In genomic region chr16:20468954-20469353, GRCh38 we compare ENCODE assay signal across 5 cellular contexts. TPM values are rescaled to one million over a fixed set of nuclear protein-coding genes. Genes with fewer than 3 reads are reported as not detected.
"Had no signal": no experiment of that assay in that cellular context is flagged by ENCODE, and none has a peak within 500 bp of the region (broad histone marks: within the 10 kb centered on the region; RNA-seq: fewer than 3 reads in every experiment).

No MANE protein-coding gene starts in this region.

RNA-seq across cellular contexts. Expression of gene ACSM2A, which starts 17.6 kb away (rescaled TPM):
- total RNA-seq: H4, H7, HFFc6, HT1080, IMR-90 had no signal
- polyA plus RNA-seq: IMR-90 had no signal

RNA-seq across cellular contexts. Expression of gene ACSM5, which starts 59.6 kb away (rescaled TPM):
- total RNA-seq: H7, HFFc6, HT1080, IMR-90 had no signal
- polyA plus RNA-seq: IMR-90 had no signal
